22 cellular contexts compared by ENCODE assay signal in the genomic region with DNA sequence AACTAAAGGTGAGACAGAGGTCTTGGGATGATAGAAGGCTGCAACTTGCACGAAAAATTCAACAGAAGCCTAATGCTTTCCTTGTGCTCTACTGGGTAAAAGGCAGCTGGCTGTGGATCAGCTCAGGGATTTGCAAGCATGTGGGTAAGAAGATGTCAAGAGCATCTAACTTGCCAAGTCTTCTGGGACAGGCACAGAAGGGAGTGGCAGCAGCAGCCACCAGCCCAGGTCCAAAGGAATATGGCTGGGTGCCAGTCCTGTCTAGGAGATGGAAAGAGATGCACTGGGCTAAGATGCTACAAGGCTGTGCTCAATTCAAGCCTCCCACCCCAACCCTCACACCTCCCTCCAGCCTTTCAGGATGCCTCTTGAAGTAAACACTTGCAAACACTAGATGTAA.
A peak's percentile ranks its signal among the peaks of the same experiment; 100 is the strongest.
DNase-seq lines count a peak whose midpoint lies in the region; ATAC-seq, FAIRE-seq and TF ChIP-seq lines count a peak whose summit lies in the region.
"Had no signal": no experiment of that assay in that cellular context is flagged by ENCODE, and none has a peak within 500 bp of the region (broad histone marks: within the 10 kb centered on the region; RNA-seq: fewer than 3 reads in every experiment).

No MANE protein-coding gene starts in this region.

- no peak for FAIRE-seq in pancreas (lab: Jason Lieb, UNC)
- FAIRE-seq: H1, K562, RCC 7860 had no signal

- peaks cover 5% of the 10 kb centered on the region for H3K36me3 Mint-ChIP-seq in stimulated activated memory B cell treated with anti-CD40 and anti-IgM and Interleukin-4, amounts not matched to agents 10 μg/mL and 1 μg/mL and 100 μg/mL, for 72 hours
- no peaks in the 10 kb centered on the region for H3K36me3 Mint-ChIP-seq in effector memory CD8-positive, alpha-beta T cell (ENCODE audit: insufficient read depth)

- no peak overlapping the region for H3K4me3 Mint-ChIP-seq in stimulated activated memory B cell treated with anti-CD40 and anti-IgM and Interleukin-4, amounts not matched to agents 10 μg/mL and 1 μg/mL and 100 μg/mL, for 72 hours
- H3K4me3 Mint-ChIP-seq in effector memory CD8-positive, alpha-beta T cell = no peak overlapping the region

- peaks cover 8% of the 10 kb centered on the region for H3K9me3 Mint-ChIP-seq in stimulated activated memory B cell treated with anti-CD40 and anti-IgM and Interleukin-4, amounts not matched to agents 10 μg/mL and 1 μg/mL and 100 μg/mL, for 72 hours
- peaks cover 0 to 3% of the 10 kb centered on the region in 2 donors for H3K9me3 Mint-ChIP-seq in effector memory CD8-positive, alpha-beta T cell

- 79 to 81% methylated on average over 1 of the region's 1 CpG for WGBS in pancreas, 2 donors

- no peaks in the 10 kb centered on the region for H3K27me3 ChIP-seq in foreskin keratinocyte
- no peaks in the 10 kb centered on the region for H3K27me3 ChIP-seq in pancreas

- H3K4me1 ChIP-seq in foreskin keratinocyte = peaks cover 11% of the 10 kb centered on the region
- H3K4me1 ChIP-seq in pancreas = peaks cover 6 to 15% (median 10%) of the 10 kb centered on the region in 3 donors

- TF ChIP-seq CTCF in foreskin keratinocyte (conservative IDR thresholded peaks at IDR 0.05) (no peak), pancreas (IDR thresholded peaks at IDR 0.05) (no peak)

- peak; percentile 23 for DNase-seq in DMS 273 (lab: John Stamatoyannopoulos, UW; ENCODE audit: unreplicated experiment)
- no peak for DNase-seq in DMS 273 treated with DMSO at 0.1 percent for 48 hours (lab: John Stamatoyannopoulos, UW)
- peak; percentile 20 for DNase-seq in LoVo (ENCODE audit: low spot score)
- no peak for DNase-seq in foreskin keratinocyte
- no peak for DNase-seq in pancreas
- DNase-seq in effector memory CD8-positive, alpha-beta T cell = no peak
- DNase-seq: AML-193, GF-D8, MV-4-11, NCI-H1694 treated with DMSO at 0.1 percent for 48 hours, NCI-H2107, NCI-H226, NCI-H69, SHP77, SK-N-SH had no signal

- no peaks in the 10 kb centered on the region for H3K27me3 Mint-ChIP-seq in stimulated activated memory B cell treated with anti-CD40 and anti-IgM and Interleukin-4, amounts not matched to agents 10 μg/mL and 1 μg/mL and 100 μg/mL, for 72 hours
- H3K27me3 Mint-ChIP-seq in effector memory CD8-positive, alpha-beta T cell = peaks cover 9 to 12% of the 10 kb centered on the region in 2 donors

- peak overlapping the region; percentile 74 for H3K27ac Mint-ChIP-seq in stimulated activated memory B cell treated with anti-CD40 and anti-IgM and Interleukin-4, amounts not matched to agents 10 μg/mL and 1 μg/mL and 100 μg/mL, for 72 hours
- H3K27ac Mint-ChIP-seq in effector memory CD8-positive, alpha-beta T cell = no peak overlapping the region

- intact Hi-C loops in pancreas (cut with DNase I) = no loop called here

- H3K36me3 ChIP-seq in pancreas = no peaks in the 10 kb centered on the region

- H3K27ac ChIP-seq in foreskin keratinocyte (peak overlapping the region; percentile 79), pancreas (no peak overlapping the region)
- H3K27ac ChIP-seq: 22Rv1, C4-2B had no signal

- H3K4me3 ChIP-seq in pancreas = no peak overlapping the region
- H3K4me3 ChIP-seq: K562 had no signal

- no peaks in the 10 kb centered on the region for H3K9me3 ChIP-seq in pancreas
- H3K9me3 ChIP-seq: SK-N-SH had no signal

- H3K4me1 Mint-ChIP-seq in stimulated activated memory B cell treated with anti-CD40 and anti-IgM and Interleukin-4, amounts not matched to agents 10 μg/mL and 1 μg/mL and 100 μg/mL, for 72 hours = peaks cover 40% of the 10 kb centered on the region
- peaks cover 4 to 8% of the 10 kb centered on the region in 2 donors for H3K4me1 Mint-ChIP-seq in effector memory CD8-positive, alpha-beta T cell (ENCODE audit: low read depth in 2 of 2)

- no peak for ATAC-seq in foreskin keratinocyte
- no peak for ATAC-seq in stimulated activated memory B cell treated with anti-CD40 and anti-IgM and Interleukin-4, amounts not matched to agents 10 μg/mL and 1 μg/mL and 100 μg/mL, for 72 hours
- no peak for ATAC-seq in pancreas
- no peak for ATAC-seq in effector memory CD8-positive, alpha-beta T cell (replicated peaks)
- no peak for ATAC-seq in GM18907 (IDR thresholded peaks at IDR 0.05; ENCODE audit: unreplicated experiment)
- ATAC-seq: K562 had no signal

Comparison
In these comparisons a context has a peak if more than half of its experiments do, and no peak if none do; other contexts are left out.
1. DNase-seq: peak in DMS 273 (single experiment) and LoVo (single experiment); none in DMS 273 treated with DMSO at 0.1 percent for 48 hours (single experiment), foreskin keratinocyte (0 of 2), pancreas (0 of 6) and effector memory CD8-positive, alpha-beta T cell (0 of 3).